20 cellular contexts compared by ENCODE assay signal in genomic region chr15:80636675-80637074, GRCh38. TPM values are rescaled to one million over a fixed set of nuclear protein-coding genes. Genes with fewer than 3 reads are reported as not detected.
DNase-seq lines count a peak whose midpoint lies in the region; ATAC-seq, FAIRE-seq and TF ChIP-seq lines count a peak whose summit lies in the region.
"Had no signal": no experiment of that assay in that cellular context is flagged by ENCODE, and none has a peak within 500 bp of the region (broad histone marks: within the 10 kb centered on the region; RNA-seq: fewer than 3 reads in every experiment).

No MANE protein-coding gene starts in this region.

- no peak for TF ChIP-seq POLR2A in GM12891 (IDR thresholded peaks at IDR 0.05; ENCODE audit: low read depth, low read length)

- H3K36me3 ChIP-seq in small intestine (ENCODE audit: control insufficient read depth in 2 of 2, insufficient read depth in 2 of 2, low read length in 2 of 2): no peaks in the 10 kb centered on the region
- H3K36me3 ChIP-seq: cardiac muscle cell, gastroesophageal sphincter, SJSA1, tibial nerve had no signal

- H3K4me3 Mint-ChIP-seq in WTC11: no peak overlapping the region
- H3K4me3 Mint-ChIP-seq: activated naive CD8-positive, alpha-beta T cell treated with anti-CD3 and anti-CD28 coated beads, Interleukin-2, amount 10 ng/mL, durations not matched to agents 7 days and 5 days; CD14-positive monocyte had no signal

- intact Hi-C loops in right cardiac atrium (cut with DNase I): loop anchor here in 1 of 4 donors (10.0 kb wide), 1 partner anchor 138 kb away; the partner anchor contains the start of gene CEMIP

- POLR2A ChIA-PET in WTC11 (lab: Charles Lee): no interaction called here

- peaks cover 4% of the 10 kb centered on the region; the same call in 1 of the 2 replicates for H3K27me3 Mint-ChIP-seq in WTC11 (ENCODE audit: low read depth)

- DNase-seq in NCI-H2171 treated with DMSO at 0.1 percent for 48 hours (lab: John Stamatoyannopoulos, UW): peak; percentile 27
- no peak for DNase-seq in NCI-H2171 (lab: John Stamatoyannopoulos, UW)
- peak; percentile 31 for DNase-seq in WTC11 (ENCODE audit: low spot score)
- peak in 1 of 3 donors; percentile 58 for DNase-seq in right cardiac atrium
- peak; percentile 37 for DNase-seq in small intestine
- no peak for DNase-seq in GM12891 (ENCODE audit: insufficient read length, low spot score)
- DNase-seq: activated CD4-positive, alpha-beta T cell treated with anti-CD3 and anti-CD28 coated beads, Interleukin-2, amount 50 U/mL, for 1 hour; activated naive CD8-positive, alpha-beta T cell treated with anti-CD3 and anti-CD28 coated beads, Interleukin-2, amount 10 ng/mL, durations not matched to agents 7 days and 5 days; DND-41; occipital lobe; stimulated activated CD4-positive, alpha-beta T cell treated with anti-CD3 and anti-CD28 coated beads, Interleukin-4, amount 100 ng/mL, for 4 hours had no signal

- peaks cover 13% of the 10 kb centered on the region for H3K36me3 Mint-ChIP-seq in WTC11
- H3K36me3 Mint-ChIP-seq: activated naive CD8-positive, alpha-beta T cell treated with anti-CD3 and anti-CD28 coated beads, Interleukin-2, amount 10 ng/mL, durations not matched to agents 7 days and 5 days; CD14-positive monocyte had no signal

- peaks cover 19% of the 10 kb centered on the region for H3K9me3 Mint-ChIP-seq in WTC11
- H3K9me3 Mint-ChIP-seq: activated naive CD8-positive, alpha-beta T cell treated with anti-CD3 and anti-CD28 coated beads, Interleukin-2, amount 10 ng/mL, durations not matched to agents 7 days and 5 days had no signal

- H3K27ac ChIP-seq in right cardiac atrium (ENCODE audit: low read length): no peak overlapping the region
- H3K27ac ChIP-seq in small intestine (ENCODE audit: low read depth in 1 of 2, low read length in 1 of 2): no peak overlapping the region
- H3K27ac ChIP-seq: 22Rv1, cardiac muscle cell, gastroesophageal sphincter, SJSA1, tibial nerve had no signal

- FAIRE-seq in small intestine (lab: Jason Lieb, UNC) (no peak), GM12891 (lab: Jason Lieb, UNC) (no peak)
- FAIRE-seq: islet of Langerhans had no signal

- H3K9me3 ChIP-seq in right cardiac atrium (ENCODE audit: control insufficient read depth, low read length) (no peaks in the 10 kb centered on the region), small intestine (ENCODE audit: control insufficient read depth, low read depth) (no peaks in the 10 kb centered on the region)
- H3K9me3 ChIP-seq: SJSA1 had no signal

- H3K4me1 ChIP-seq in right cardiac atrium (ENCODE audit: control insufficient read depth, insufficient read depth, low read length) (no peaks in the 10 kb centered on the region), small intestine (ENCODE audit: control insufficient read depth in 2 of 2, insufficient read depth in 1 of 2, low read depth in 1 of 2, low read length in 1 of 2) (peaks cover 0 to 2% of the 10 kb centered on the region in 2 donors)
- H3K4me1 ChIP-seq: gastroesophageal sphincter, SJSA1 had no signal

- H3K27ac Mint-ChIP-seq in WTC11: no peak overlapping the region
- H3K27ac Mint-ChIP-seq: activated naive CD8-positive, alpha-beta T cell treated with anti-CD3 and anti-CD28 coated beads, Interleukin-2, amount 10 ng/mL, durations not matched to agents 7 days and 5 days; CD14-positive monocyte had no signal

- no peaks in the 10 kb centered on the region for H3K27me3 ChIP-seq in right cardiac atrium (ENCODE audit: control insufficient read depth, insufficient read depth)
- H3K27me3 ChIP-seq in small intestine (ENCODE audit: control insufficient read depth in 2 of 2, insufficient read depth in 2 of 2, low read length in 2 of 2): no peaks in the 10 kb centered on the region
- H3K27me3 ChIP-seq: cardiac muscle cell, gastroesophageal sphincter, SJSA1, tibial nerve had no signal

- H3K4me3 ChIP-seq in right cardiac atrium (ENCODE audit: low read length): no peak overlapping the region
- H3K4me3 ChIP-seq in small intestine (ENCODE audit: low read depth in 1 of 2, low read length in 2 of 2): no peak overlapping the region
- H3K4me3 ChIP-seq: cardiac muscle cell, gastroesophageal sphincter, SJSA1, tibial nerve had no signal

- H3K4me1 Mint-ChIP-seq in WTC11: no peaks in the 10 kb centered on the region
- H3K4me1 Mint-ChIP-seq: activated naive CD8-positive, alpha-beta T cell treated with anti-CD3 and anti-CD28 coated beads, Interleukin-2, amount 10 ng/mL, durations not matched to agents 7 days and 5 days had no signal

- CTCF ChIA-PET in WTC11 (lab: Charles Lee): interaction anchor here (0.6 to 2.5 kb wide), 5 partner anchors 23 to 463 kb away, joined by 3 to 17 read pairs (median 4); no protein-coding TSS in a partner anchor

- WGBS in right cardiac atrium: 44% methylated on average over 7 of the region's 7 CpGs
- 38 to 51% (median 47%) methylated on average over 7 of the region's 7 CpGs for WGBS in small intestine, 3 donors

- ATAC-seq in WTC11 (peak; percentile 92), right cardiac atrium (peak; percentile 49 to 57), HG03520 (IDR thresholded peaks at IDR 0.05; ENCODE audit: unreplicated experiment) (no peak), HG03565 (IDR thresholded peaks at IDR 0.05; ENCODE audit: unreplicated experiment) (no peak)

- no peak for TF ChIP-seq CTCF in WTC11 (IDR thresholded peaks at IDR 0.05)

TF ChIP-seq in WTC11, 78 proteins besides CTCF, POLR2A, EP300 and RAD21 (continues in another document):
- TF ChIP-seq ZBTB43 (CRISPR knock-in tag; IDR thresholded peaks at IDR 0.05) (no peak), ZNF219 (CRISPR knock-in tag; IDR thresholded peaks at IDR 0.05; ENCODE audit: borderline replicate concordance) (no peak), TCF7 (CRISPR knock-in tag; IDR thresholded peaks at IDR 0.05; ENCODE audit: low read depth) (no peak), ZNF396 (CRISPR knock-in tag; IDR thresholded peaks at IDR 0.05; ENCODE audit: borderline replicate concordance) (no peak), SOX15 (CRISPR knock-in tag; IDR thresholded peaks at IDR 0.05) (no peak), NFE2L1 (CRISPR knock-in tag; IDR thresholded peaks at IDR 0.05) (no peak), GABPB1 (CRISPR knock-in tag; IDR thresholded peaks at IDR 0.05) (no peak), ZNF423 (CRISPR knock-in tag; IDR thresholded peaks at IDR 0.05) (no peak), SP1 (CRISPR knock-in tag; conservative IDR thresholded peaks at IDR 0.05) (no peak), CBFB (CRISPR knock-in tag; IDR thresholded peaks at IDR 0.05; ENCODE audit: low read depth) (no peak)

TF ChIP-seq in GM12891, 5 proteins besides CTCF, POLR2A, EP300 and RAD21:
- no peak for TF ChIP-seq POU2F2 (IDR thresholded peaks at IDR 0.05; ENCODE audit: low read depth, low read length)
- TF ChIP-seq POLR2AphosphoS5 (IDR thresholded peaks at IDR 0.05; ENCODE audit: low read depth, low read length): no peak
- no peak for TF ChIP-seq TAF1 (IDR thresholded peaks at IDR 0.05; ENCODE audit: low read depth, low read length)

RNA-seq across cellular contexts. Expression of gene ABHD17C, which starts 58.4 kb away (rescaled TPM):
- total RNA-seq in WTC11 (2021) (23.6 to 29.0 TPM (median 23.6 TPM) in 3 replicates), right cardiac atrium (1 to 10 TPM; 2.6 to 6.2 (median 5.6) TPM)
- polyA plus RNA-seq in right cardiac atrium (3.3 TPM), small intestine (10 to 100 TPM; 27.6 to 37.3 (median 30.4) TPM)
- 1.4 TPM for polyA plus RNA-seq in GM12891 (2012; ENCODE audit: low read depth, missing spikeins)

Comparison
In these comparisons a context has a peak if more than half of its experiments do, and no peak if none do; other contexts are left out.
1. DNase-seq: peak in NCI-H2171 treated with DMSO at 0.1 percent for 48 hours (single experiment), WTC11 (single experiment) and small intestine (single experiment); none in NCI-H2171 (single experiment) and GM12891 (single experiment).
2. ATAC-seq: peak in WTC11 (single experiment) and right cardiac atrium (2 of 2); none in HG03520 (single experiment) and HG03565 (single experiment).